Comparison of ENCODE assay signal across 16 cellular contexts in the genomic region with DNA sequence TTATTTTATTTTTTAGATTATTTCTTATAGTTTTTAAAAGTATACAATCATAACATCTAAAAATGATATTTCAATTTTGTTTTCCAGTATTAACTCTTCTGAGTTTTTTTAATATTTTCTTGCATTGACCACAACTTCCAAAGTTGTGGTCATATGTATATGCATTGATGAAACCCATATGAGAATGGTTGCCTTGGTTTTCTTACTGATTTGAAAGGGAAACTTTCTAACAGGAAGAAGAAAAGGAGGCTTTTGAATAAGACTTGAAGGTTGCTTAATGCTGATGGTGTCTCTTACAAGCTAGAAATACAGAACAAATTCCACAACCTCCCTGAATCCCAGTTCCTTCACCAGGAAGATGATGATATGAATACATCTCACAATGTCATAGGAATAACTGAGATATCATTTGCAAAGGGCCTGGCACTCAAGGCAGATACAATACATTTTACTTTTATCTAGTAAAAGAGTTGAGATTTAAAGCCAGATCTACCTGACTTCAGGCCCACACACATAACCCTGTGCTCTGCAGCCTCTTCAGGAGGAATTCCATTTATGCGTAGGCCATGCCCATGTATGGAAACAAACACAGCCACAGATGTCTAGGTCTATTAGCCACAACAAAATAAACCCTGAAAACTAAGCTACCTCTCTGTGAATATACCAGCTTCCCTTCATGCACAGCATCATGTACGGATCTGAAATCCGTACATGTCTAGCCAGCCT.
A peak's percentile ranks its signal among the peaks of the same experiment; 100 is the strongest.
DNase-seq lines count a peak whose midpoint lies in the region; ATAC-seq and TF ChIP-seq lines count a peak whose summit lies in the region.
"Had no signal": no experiment of that assay in that cellular context is flagged by ENCODE, and none has a peak within 500 bp of the region (broad histone marks: within the 10 kb centered on the region; RNA-seq: fewer than 3 reads in every experiment).

No MANE protein-coding gene starts in this region.

- no peak overlapping the region for H3K27ac ChIP-seq in naive thymus-derived CD4-positive, alpha-beta T cell (ENCODE audit: low read depth, low read length)
- no peak overlapping the region for H3K27ac ChIP-seq in upper lobe of right lung
- H3K27ac ChIP-seq: 22Rv1, spleen had no signal

- no peak overlapping the region for H3K4me3 ChIP-seq in naive thymus-derived CD4-positive, alpha-beta T cell (ENCODE audit: low read length)
- H3K4me3 ChIP-seq in lower leg skin (ENCODE audit: low read depth, poor library complexity, severe bottlenecking) (no peak overlapping the region), upper lobe of right lung (no peak overlapping the region)
- H3K4me3 ChIP-seq: K562, spleen had no signal

- H3K4me1 Mint-ChIP-seq in activated CD8-positive, alpha-beta T cell treated with anti-CD3 and anti-CD28 coated beads for 36 hours (ENCODE audit: low read depth): peaks cover 54% of the 10 kb centered on the region
- peaks cover 21 to 56% (median 42%) of the 10 kb centered on the region in 7 donors for H3K4me1 Mint-ChIP-seq in naive thymus-derived CD4-positive, alpha-beta T cell

- no peak for TF ChIP-seq CTCF in activated CD8-positive, alpha-beta T cell treated with anti-CD3 and anti-CD28 coated beads for 36 hours (IDR thresholded peaks at IDR 0.05)
- TF ChIP-seq CTCF in lower leg skin (IDR thresholded peaks at IDR 0.05) (no peak), upper lobe of right lung (IDR thresholded peaks at IDR 0.05) (no peak)

- H3K4me3 Mint-ChIP-seq in activated CD8-positive, alpha-beta T cell treated with anti-CD3 and anti-CD28 coated beads for 36 hours: no peak overlapping the region
- H3K4me3 Mint-ChIP-seq in naive thymus-derived CD4-positive, alpha-beta T cell: peak overlapping the region in 2 of 10 donors; percentile 18 to 41
- H3K4me3 Mint-ChIP-seq: neural crest cell had no signal

- WGBS in lower leg skin, 2 donors: 97 to 99% methylated on average over 3 of the region's 3 CpGs

- H3K36me3 Mint-ChIP-seq in activated CD8-positive, alpha-beta T cell treated with anti-CD3 and anti-CD28 coated beads for 36 hours (ENCODE audit: low read depth): peaks cover 23% of the 10 kb centered on the region
- H3K36me3 Mint-ChIP-seq in naive thymus-derived CD4-positive, alpha-beta T cell: peaks cover 0 to 30% (median 0%) of the 10 kb centered on the region in 5 donors

- POLR2A ChIA-PET in activated CD8-positive, alpha-beta T cell treated with anti-CD3 and anti-CD28 coated beads for 36 hours (lab: Charles Lee): interaction anchor here (0.5 kb wide), 1 partner anchor 393 kb away, joined by 3 read pairs; no protein-coding TSS in a partner anchor
- POLR2A ChIA-PET in naive thymus-derived CD4-positive, alpha-beta T cell (lab: Charles Lee): no interaction called here

- H3K4me1 ChIP-seq in naive thymus-derived CD4-positive, alpha-beta T cell (ENCODE audit: control insufficient read depth in 2 of 2, insufficient read depth in 2 of 2, low read length in 2 of 2): peaks cover 23 to 44% of the 10 kb centered on the region in 2 donors
- H3K4me1 ChIP-seq in upper lobe of right lung: peaks cover 13% of the 10 kb centered on the region

- peak overlapping the region; percentile 81 for H3K27ac Mint-ChIP-seq in activated CD8-positive, alpha-beta T cell treated with anti-CD3 and anti-CD28 coated beads for 36 hours
- H3K27ac Mint-ChIP-seq in naive thymus-derived CD4-positive, alpha-beta T cell: peak overlapping the region in 6 of 9 donors; percentile 12 to 86 (median 61)

- H3K27me3 ChIP-seq in naive thymus-derived CD4-positive, alpha-beta T cell (ENCODE audit: control insufficient read depth in 2 of 2, insufficient read depth in 2 of 2, low read length in 2 of 2): no peaks in the 10 kb centered on the region
- no peaks in the 10 kb centered on the region for H3K27me3 ChIP-seq in upper lobe of right lung
- H3K27me3 ChIP-seq: spleen had no signal

- H3K9me3 Mint-ChIP-seq in activated CD8-positive, alpha-beta T cell treated with anti-CD3 and anti-CD28 coated beads for 36 hours: peaks cover 5% of the 10 kb centered on the region
- peaks cover 0 to 15% (median 0%) of the 10 kb centered on the region in 11 donors for H3K9me3 Mint-ChIP-seq in naive thymus-derived CD4-positive, alpha-beta T cell
- H3K9me3 Mint-ChIP-seq: neural crest cell had no signal

- no peaks in the 10 kb centered on the region for H3K36me3 ChIP-seq in naive thymus-derived CD4-positive, alpha-beta T cell (ENCODE audit: control insufficient read depth in 2 of 3, insufficient read depth in 3 of 3, low read length in 3 of 3)
- H3K36me3 ChIP-seq in upper lobe of right lung: no peaks in the 10 kb centered on the region
- H3K36me3 ChIP-seq: spleen had no signal

- ATAC-seq in HG02981 (IDR thresholded peaks at IDR 0.05; ENCODE audit: unreplicated experiment): peak; percentile 35
- ATAC-seq in activated CD8-positive, alpha-beta T cell treated with anti-CD3 and anti-CD28 coated beads for 36 hours: no peak
- ATAC-seq in naive thymus-derived CD4-positive, alpha-beta T cell: no peak
- ATAC-seq in upper lobe of right lung: no peak
- ATAC-seq: K562, left cardiac atrium had no signal

- H3K27me3 Mint-ChIP-seq in activated CD8-positive, alpha-beta T cell treated with anti-CD3 and anti-CD28 coated beads for 36 hours: no peaks in the 10 kb centered on the region
- H3K27me3 Mint-ChIP-seq in naive thymus-derived CD4-positive, alpha-beta T cell: no peaks in the 10 kb centered on the region

- no peaks in the 10 kb centered on the region for H3K9me3 ChIP-seq in naive thymus-derived CD4-positive, alpha-beta T cell (ENCODE audit: control insufficient read depth in 2 of 3, low read length in 3 of 3)
- no peaks in the 10 kb centered on the region for H3K9me3 ChIP-seq in upper lobe of right lung
- H3K9me3 ChIP-seq: spleen had no signal

- DNase-seq in NCI-H748 (lab: John Stamatoyannopoulos, UW; ENCODE audit: unreplicated experiment) (peak; percentile 6), NCI-H748 treated with DMSO at 0.1 percent for 48 hours (lab: John Stamatoyannopoulos, UW) (no peak), lower leg skin (ENCODE audit: low spot score in 2 of 2) (no peak), upper lobe of right lung (no peak)
- DNase-seq in activated CD8-positive, alpha-beta T cell treated with anti-CD3 and anti-CD28 coated beads for 36 hours: no peak
- no peak for DNase-seq in naive thymus-derived CD4-positive, alpha-beta T cell
- no peak for DNase-seq in stimulated activated CD4-positive, alpha-beta T cell treated with anti-CD3 and anti-CD28 coated beads, Interleukin-12 subunit alpha, Interleukin-12 subunit beta, amount 100 ng/mL, for 4 hours
- DNase-seq: activated CD8-positive, alpha-beta memory T cell treated with anti-CD3 and anti-CD28 coated beads for 24 hours; anterior cingulate cortex; left cardiac atrium; NCI-H1930; spleen had no signal

- CTCF ChIA-PET in activated CD8-positive, alpha-beta T cell treated with anti-CD3 and anti-CD28 coated beads for 36 hours (lab: Charles Lee): interaction anchor here (0.6 kb wide), 1 partner anchor 37 kb away, joined by 3 read pairs; no protein-coding TSS in a partner anchor
- CTCF ChIA-PET in naive thymus-derived CD4-positive, alpha-beta T cell (lab: Charles Lee): interaction anchor here (0.7 to 1.0 kb wide), 2 partner anchors 210 to 661 kb away, joined by 3 read pairs; no protein-coding TSS in a partner anchor

- intact Hi-C loops in activated CD8-positive, alpha-beta T cell treated with anti-CD3 and anti-CD28 coated beads for 36 hours (cut with micrococcal nuclease): no loop called here
- intact Hi-C loops in naive thymus-derived CD4-positive, alpha-beta T cell (cut with micrococcal nuclease): no loop called here
- intact Hi-C loops in lower leg skin (cut with DNase I; ENCODE audit: low total_unique reads): no loop called here
- intact Hi-C loops in upper lobe of right lung (cut with DNase I): no loop called here

- TF ChIP-seq POLR2A in lower leg skin (IDR thresholded peaks at IDR 0.05): no peak
